25 cellular contexts compared by ENCODE assay signal in genomic region chr3:176697284-176697889, GRCh38.
DNase-seq lines count a peak whose midpoint lies in the region; ATAC-seq and TF ChIP-seq lines count a peak whose summit lies in the region.
"Had no signal": no experiment of that assay in that cellular context is flagged by ENCODE, and none has a peak within 500 bp of the region (broad histone marks: within the 10 kb centered on the region; RNA-seq: fewer than 3 reads in every experiment).

No MANE protein-coding gene starts in this region.

- DNase-seq in WTC11 (ENCODE audit: low spot score) = no peak
- DNase-seq in left kidney (ENCODE audit: low read depth, low spot score) = peak; percentile 27
- DNase-seq in retina = peak; percentile 28
- no peak for DNase-seq in NCI-H1048 (lab: John Stamatoyannopoulos, UW)
- DNase-seq in T-cell = no peak
- DNase-seq: activated CD8-positive, alpha-beta T cell treated with anti-CD3 and anti-CD28 coated beads for 36 hours; activated T-cell treated with anti-CD3 and anti-CD28 coated beads for 4 hours; aorta; DND-41; hypothalamus; left ventricle myocardium superior; naive B cell; NCI-H1092; NCI-H1930; NCI-H526 treated with DMSO at 0.1 percent for 48 hours; right cardiac atrium; spleen; T-helper 17 cell; transverse colon had no signal

- H3K36me3 ChIP-seq in HUES48 (ENCODE audit: control insufficient read depth, insufficient read depth, low read length) = no peaks in the 10 kb centered on the region
- H3K36me3 ChIP-seq: BLaER1 treated with 17β-estradiol and CSF1 and Interleukin-3, amounts not matched to agents 10 nM and 100 nM; spleen; transverse colon had no signal

- H3K27ac ChIP-seq in HUES48 (ENCODE audit: low read depth, low read length) = peak overlapping the region; percentile 4
- H3K27ac ChIP-seq: BLaER1 treated with 17β-estradiol and CSF1 and Interleukin-3, amounts not matched to agents 10 nM and 100 nM; spleen; transverse colon had no signal

- peak; percentile 80 for ATAC-seq in WTC11
- ATAC-seq in HG03520 (IDR thresholded peaks at IDR 0.05; ENCODE audit: unreplicated experiment) = no peak
- ATAC-seq in T-cell (replicated peaks in 1 of 4) = no peak
- ATAC-seq: activated CD8-positive, alpha-beta T cell treated with anti-CD3 and anti-CD28 coated beads for 36 hours; left ventricle myocardium superior; right cardiac atrium; T-helper 17 cell had no signal

- H3K4me3 ChIP-seq in HUES48 (ENCODE audit: low read depth, low read length) = no peak overlapping the region
- H3K4me3 ChIP-seq: BLaER1 treated with 17β-estradiol and CSF1 and Interleukin-3, amounts not matched to agents 10 nM and 100 nM; spleen; transverse colon had no signal

- peaks cover 9% of the 10 kb centered on the region; the same call in 1 of the 2 replicates for H3K4me1 ChIP-seq in HUES48 (ENCODE audit: control insufficient read depth, insufficient read depth, low read length)
- H3K4me1 ChIP-seq: BLaER1 treated with 17β-estradiol and CSF1 and Interleukin-3, amounts not matched to agents 10 nM and 100 nM; spleen; transverse colon had no signal

- H3K9me3 Mint-ChIP-seq in WTC11 (no peaks in the 10 kb centered on the region), T-cell (peaks cover 0 to 4% (median 0%) of the 10 kb centered on the region in 3 donors)
- H3K9me3 Mint-ChIP-seq: activated CD8-positive, alpha-beta T cell treated with anti-CD3 and anti-CD28 coated beads for 36 hours; dendritic cell treated with granulocyte-macrophage colony-stimulating factor and Interleukin-4, amounts not matched to agents 40 ng/mL and 50 ng/mL, for 4 days had no signal

- CTCF ChIA-PET in WTC11 (lab: Charles Lee) (interaction anchor here (1.1 to 1.7 kb wide), 2 partner anchors 175 to 242 kb away, joined by 5 to 7 read pairs; no protein-coding TSS in a partner anchor), T-cell (lab: Charles Lee) (no interaction called here)

- TF ChIP-seq CTCF in WTC11 (IDR thresholded peaks at IDR 0.05) = no peak

- H3K27me3 ChIP-seq in HUES48 (ENCODE audit: control insufficient read depth, insufficient read depth, low read length) = no peaks in the 10 kb centered on the region
- H3K27me3 ChIP-seq: BLaER1 treated with 17β-estradiol and CSF1 and Interleukin-3, amounts not matched to agents 10 nM and 100 nM; spleen; transverse colon had no signal

- H3K36me3 Mint-ChIP-seq in WTC11 (no peaks in the 10 kb centered on the region), T-cell (no peaks in the 10 kb centered on the region)
- H3K36me3 Mint-ChIP-seq: activated naive CD8-positive, alpha-beta T cell; mesothelial cell of epicardium; naive B cell had no signal

- H3K4me1 Mint-ChIP-seq in WTC11 = peaks cover 14% of the 10 kb centered on the region
- H3K4me1 Mint-ChIP-seq in T-cell = no peaks in the 10 kb centered on the region
- H3K4me1 Mint-ChIP-seq: naive B cell, T-helper 17 cell had no signal

- H3K9ac ChIP-seq in HUES48 (ENCODE audit: low read depth, low read length) = no peak overlapping the region
- H3K9ac ChIP-seq: BLaER1 treated with 17β-estradiol and CSF1 and Interleukin-3, amounts not matched to agents 10 nM and 100 nM had no signal

- H3K4me3 Mint-ChIP-seq in WTC11 (no peak overlapping the region), T-cell (no peak overlapping the region)
- H3K4me3 Mint-ChIP-seq: activated CD8-positive, alpha-beta T cell treated with anti-CD3 and anti-CD28 coated beads for 36 hours; activated naive CD8-positive, alpha-beta T cell; dendritic cell treated with granulocyte-macrophage colony-stimulating factor and Interleukin-4, amounts not matched to agents 40 ng/mL and 50 ng/mL, for 4 days; mesothelial cell of epicardium; naive B cell; T-helper 17 cell had no signal

- H3K27me3 Mint-ChIP-seq in WTC11 (ENCODE audit: low read depth) = no peaks in the 10 kb centered on the region
- peaks cover 0 to 2% of the 10 kb centered on the region in 2 donors for H3K27me3 Mint-ChIP-seq in T-cell
- H3K27me3 Mint-ChIP-seq: activated CD8-positive, alpha-beta T cell treated with anti-CD3 and anti-CD28 coated beads for 36 hours; dendritic cell treated with granulocyte-macrophage colony-stimulating factor and Interleukin-4, amounts not matched to agents 40 ng/mL and 50 ng/mL, for 4 days; naive B cell had no signal

- H3K9me3 ChIP-seq in HUES48 (ENCODE audit: control insufficient read depth, insufficient read depth, low read length) = no peaks in the 10 kb centered on the region
- H3K9me3 ChIP-seq: BLaER1 treated with 17β-estradiol and CSF1 and Interleukin-3, amounts not matched to agents 10 nM and 100 nM; spleen; transverse colon had no signal

- POLR2A ChIA-PET in WTC11 (lab: Charles Lee) (no interaction called here), T-cell (lab: Charles Lee) (no interaction called here)

- H3K27ac Mint-ChIP-seq in WTC11 (no peak overlapping the region), T-cell (no peak overlapping the region)
- H3K27ac Mint-ChIP-seq: activated CD8-positive, alpha-beta T cell treated with anti-CD3 and anti-CD28 coated beads for 36 hours; activated naive CD8-positive, alpha-beta T cell; dendritic cell treated with granulocyte-macrophage colony-stimulating factor and Interleukin-4, amounts not matched to agents 40 ng/mL and 50 ng/mL, for 4 days; mesothelial cell of epicardium; naive B cell; T-helper 17 cell had no signal

TF ChIP-seq in WTC11, 78 proteins besides CTCF, POLR2A, EP300 and RAD21:
- TF ChIP-seq GABPB1 (CRISPR knock-in tag; IDR thresholded peaks at IDR 0.05) (no peak), ZNF121 (CRISPR knock-in tag; IDR thresholded peaks at IDR 0.05) (no peak), TCF7 (CRISPR knock-in tag; IDR thresholded peaks at IDR 0.05; ENCODE audit: low read depth) (no peak), JAZF1 (CRISPR knock-in tag; IDR thresholded peaks at IDR 0.05) (no peak), MYBL2 (CRISPR knock-in tag; IDR thresholded peaks at IDR 0.05) (no peak), ARID4B (CRISPR knock-in tag; IDR thresholded peaks at IDR 0.05; ENCODE audit: borderline replicate concordance) (no peak), NR2C2 (CRISPR knock-in tag; IDR thresholded peaks at IDR 0.05) (no peak), ZMAT4 (CRISPR knock-in tag; IDR thresholded peaks at IDR 0.05) (no peak)

Comparison
In these comparisons a context has a peak if more than half of its experiments do, and no peak if none do; other contexts are left out.
1. DNase-seq: peak in left kidney (single experiment) and retina (single experiment); none in WTC11 (single experiment), NCI-H1048 (single experiment) and T-cell (0 of 34).